17 cellular contexts compared by ENCODE assay signal in genomic region chr12:108879615-108880254, GRCh38. TPM values are rescaled to one million over a fixed set of nuclear protein-coding genes. Genes with fewer than 3 reads are reported as not detected.
DNase-seq lines count a peak whose midpoint lies in the region; ATAC-seq and TF ChIP-seq lines count a peak whose summit lies in the region.
"Had no signal": no experiment of that assay in that cellular context is flagged by ENCODE, and none has a peak within 500 bp of the region (broad histone marks: within the 10 kb centered on the region; RNA-seq: fewer than 3 reads in every experiment).

Gene DAO, plus strand, starts transcription at chr12:108880092. Its CDS starts 4,915 bp downstream, at chr12:108885007.

- no peak within 1 kb of the TSS for H3K27ac Mint-ChIP-seq in endodermal cell
- H3K27ac Mint-ChIP-seq in CD4-positive, alpha-beta T cell: no peak within 1 kb of the TSS

- H3K9me3 Mint-ChIP-seq in endodermal cell: no peaks in the 10 kb centered on the region
- H3K9me3 Mint-ChIP-seq in CD4-positive, alpha-beta T cell: no peaks in the 10 kb centered on the region

- H3K9ac ChIP-seq in endodermal cell (ENCODE audit: extremely low read depth, low read length, poor library complexity, severe bottlenecking): no peak within 1 kb of the TSS
- H3K9ac ChIP-seq: BLaER1 had no signal

- DNase-seq in NCI-H69 (lab: John Stamatoyannopoulos, UW) (peak; percentile 23), endodermal cell (peak; percentile 56), mucosa of descending colon (peak in 1 of 3 donors; percentile 39), upper lobe of left lung (peak in 1 of 2 donors; percentile 50), NCI-H2196 treated with DMSO at 0.1 percent for 48 hours (lab: John Stamatoyannopoulos, UW; ENCODE audit: unreplicated experiment) (no peak), lower leg skin (ENCODE audit: low spot score in 2 of 2) (no peak), NOMO-1 treated with dmso at 0.1 percent for 144 hours (lab: John Stamatoyannopoulos, UW; ENCODE audit: unreplicated experiment) (no peak)
- no peak for DNase-seq in CD4-positive, alpha-beta T cell
- DNase-seq: KG1, NCI-H1105, NCI-H1694 treated with DMSO at 0.1 percent for 48 hours, NCI-H774, SHP77 treated with DMSO at 0.1 percent for 48 hours had no signal

- TF ChIP-seq CTCF in endodermal cell (conservative IDR thresholded peaks at IDR 0.05): no peak
- no peak for TF ChIP-seq CTCF in mucosa of descending colon (IDR thresholded peaks at IDR 0.05)
- TF ChIP-seq CTCF in upper lobe of left lung (IDR thresholded peaks at IDR 0.05): no peak
- no peak for TF ChIP-seq CTCF in lower leg skin (IDR thresholded peaks at IDR 0.05)
- TF ChIP-seq CTCF in CD4-positive, alpha-beta T cell (IDR thresholded peaks at IDR 0.05): no peak

- WGBS in endodermal cell (ENCODE audit: insufficient coverage in 1 of 2, insufficient read length in 1 of 2), 2 experiments: 84 to 87% methylated on average over 8 to 16 of the region's 16 CpGs
- WGBS in upper lobe of left lung, 2 donors: 72% methylated on average over 16 of the region's 16 CpGs; no CpG with 5 or more reads in 1 of the 2 donors
- WGBS in lower leg skin, 2 donors: 72 to 77% methylated on average over 15 to 16 of the region's 16 CpGs

- H3K4me1 Mint-ChIP-seq in endodermal cell: no peaks in the 10 kb centered on the region
- H3K4me1 Mint-ChIP-seq in CD4-positive, alpha-beta T cell (ENCODE audit: low read depth): no peaks in the 10 kb centered on the region

- POLR2A ChIA-PET in CD4-positive, alpha-beta T cell (lab: Charles Lee): no interaction called here

- peak; percentile 81 for ATAC-seq in mucosa of descending colon
- peak; percentile 32 to 61 for ATAC-seq in upper lobe of left lung (ENCODE audit: low FRiP score in 2 of 2)
- no peak for ATAC-seq in CD4-positive, alpha-beta T cell (ENCODE audit: poor library complexity)

- no peaks in the 10 kb centered on the region for H3K9me3 ChIP-seq in endodermal cell (ENCODE audit: control insufficient read depth, low read length)
- no peaks in the 10 kb centered on the region for H3K9me3 ChIP-seq in mucosa of descending colon
- no peaks in the 10 kb centered on the region for H3K9me3 ChIP-seq in upper lobe of left lung
- no peaks in the 10 kb centered on the region for H3K9me3 ChIP-seq in CD4-positive, alpha-beta T cell (ENCODE audit: control insufficient read depth, low read length)
- H3K9me3 ChIP-seq: BLaER1 had no signal

- H3K27me3 Mint-ChIP-seq in endodermal cell (ENCODE audit: insufficient read depth): no peaks in the 10 kb centered on the region
- no peaks in the 10 kb centered on the region for H3K27me3 Mint-ChIP-seq in CD4-positive, alpha-beta T cell

- H3K36me3 Mint-ChIP-seq in endodermal cell (ENCODE audit: low read depth): no peaks in the 10 kb centered on the region
- no peaks in the 10 kb centered on the region for H3K36me3 Mint-ChIP-seq in CD4-positive, alpha-beta T cell (ENCODE audit: low read depth)

- no peak within 1 kb of the TSS for H3K4me3 Mint-ChIP-seq in endodermal cell
- no peak within 1 kb of the TSS for H3K4me3 Mint-ChIP-seq in CD4-positive, alpha-beta T cell

- CTCF ChIA-PET in CD4-positive, alpha-beta T cell (lab: Charles Lee): no interaction called here

- H3K4me1 ChIP-seq in endodermal cell (ENCODE audit: control insufficient read depth, insufficient read depth, low read length): no peaks in the 10 kb centered on the region
- no peaks in the 10 kb centered on the region for H3K4me1 ChIP-seq in mucosa of descending colon (ENCODE audit: low read depth)
- H3K4me1 ChIP-seq in upper lobe of left lung: no peaks in the 10 kb centered on the region
- H3K4me1 ChIP-seq: BLaER1 had no signal

- H3K27ac ChIP-seq in endodermal cell (ENCODE audit: low read depth, low read length) (no peak within 1 kb of the TSS), upper lobe of left lung (no peak within 1 kb of the TSS)
- no peak within 1 kb of the TSS for H3K27ac ChIP-seq in CD4-positive, alpha-beta T cell (ENCODE audit: low read depth, low read length)
- H3K27ac ChIP-seq: BLaER1 had no signal

- H3K4me3 ChIP-seq in endodermal cell (ENCODE audit: low read length) (no peak within 1 kb of the TSS), mucosa of descending colon (no peak within 1 kb of the TSS), upper lobe of left lung (no peak within 1 kb of the TSS), lower leg skin (ENCODE audit: low read depth, poor library complexity, severe bottlenecking) (no peak within 1 kb of the TSS)
- H3K4me3 ChIP-seq: BLaER1 had no signal

- no peaks in the 10 kb centered on the region for H3K27me3 ChIP-seq in endodermal cell (ENCODE audit: control insufficient read depth, insufficient read depth, low read length, poor library complexity, severe bottlenecking)
- no peaks in the 10 kb centered on the region for H3K27me3 ChIP-seq in upper lobe of left lung
- H3K27me3 ChIP-seq in CD4-positive, alpha-beta T cell (ENCODE audit: control insufficient read depth, insufficient read depth, low read length): no peaks in the 10 kb centered on the region
- H3K27me3 ChIP-seq: BLaER1 had no signal

- no peak for TF ChIP-seq EP300 in upper lobe of left lung (IDR thresholded peaks at IDR 0.05)

- H3K36me3 ChIP-seq in endodermal cell (ENCODE audit: control insufficient read depth, insufficient read depth, low read length): no peaks in the 10 kb centered on the region
- no peaks in the 10 kb centered on the region for H3K36me3 ChIP-seq in mucosa of descending colon (ENCODE audit: low read depth)
- H3K36me3 ChIP-seq in upper lobe of left lung: no peaks in the 10 kb centered on the region
- H3K36me3 ChIP-seq: BLaER1 had no signal

- intact Hi-C loops in mucosa of descending colon (cut with DNase I, micrococcal nuclease) (no loop called here), lower leg skin (cut with DNase I; ENCODE audit: low total_unique reads) (loop anchor here (10.0 kb wide), 1 partner anchor 65 kb away; no protein-coding TSS in a partner anchor)
- intact Hi-C loops in CD4-positive, alpha-beta T cell (cut with DNase I, micrococcal nuclease): loop anchor here (10.0 kb wide), 1 partner anchor 505 kb away; no protein-coding TSS in a partner anchor

- TF ChIP-seq POLR2A in upper lobe of left lung (IDR thresholded peaks at IDR 0.05): no peak
- no peak for TF ChIP-seq POLR2A in lower leg skin (IDR thresholded peaks at IDR 0.05)

RNA-seq across cellular contexts. Expression of gene DAO, which starts in this region (rescaled TPM):
- total RNA-seq in endodermal cell (not detected), mucosa of descending colon (1 to 10 TPM in 2 of 3 donors, under 1 TPM in 1; 0.79 to 4.8 (median 3.0) TPM), upper lobe of left lung (not detected), lower leg skin (not detected)
- not detected for polyA plus RNA-seq in endodermal cell (2013, experiment 1 of 2)
- not detected for polyA plus RNA-seq in endodermal cell (2013, experiment 2 of 2)
- not detected for total RNA-seq in CD4-positive, alpha-beta T cell
- total RNA-seq: HT1080, MCF 10A had no signal
- polyA plus RNA-seq: AG04450 had no signal

Comparison
In these comparisons a context has a peak if more than half of its experiments do, and no peak if none do; other contexts are left out.
1. Peak in DNase-seq in endodermal cell; RNA of the gene not detected or under 1 TPM.
2. Peak in ATAC-seq in upper lobe of left lung; RNA of the gene not detected or under 1 TPM.
3. intact Hi-C loops: an anchor here in lower leg skin (10.0 kb wide) and CD4-positive, alpha-beta T cell (10.0 kb wide); none called in mucosa of descending colon.